Comparison of ENCODE assay signal across 11 cellular contexts in the genomic region with DNA sequence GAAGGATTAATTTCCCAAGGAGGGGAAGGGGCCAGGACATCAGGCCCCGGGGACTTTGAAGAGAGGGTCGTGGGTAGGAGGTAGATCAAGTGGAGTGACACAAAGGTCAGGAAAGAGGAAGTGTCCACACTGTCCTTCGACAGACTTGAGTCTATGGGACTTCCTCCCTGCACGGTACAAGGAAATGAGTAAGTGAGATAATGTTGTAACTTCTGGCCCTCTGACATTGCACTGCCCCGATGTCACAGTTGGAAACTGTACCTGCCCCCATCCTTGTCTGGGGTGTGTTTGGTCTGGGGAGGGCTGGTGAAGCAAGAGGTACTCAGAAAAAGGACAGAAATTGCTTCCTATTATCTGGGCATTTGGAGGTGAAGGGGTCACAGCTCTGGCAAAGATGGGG. TPM values are rescaled to one million over a fixed set of nuclear protein-coding genes. Genes with fewer than 3 reads are reported as not detected.
DNase-seq lines count a peak whose midpoint lies in the region; ATAC-seq and TF ChIP-seq lines count a peak whose summit lies in the region.
"Had no signal": no experiment of that assay in that cellular context is flagged by ENCODE, and none has a peak within 500 bp of the region (broad histone marks: within the 10 kb centered on the region; RNA-seq: fewer than 3 reads in every experiment).

No MANE protein-coding gene starts in this region.

- no peaks in the 10 kb centered on the region for H3K36me3 Mint-ChIP-seq in activated CD8-positive, alpha-beta T cell treated with anti-CD3 and anti-CD28 coated beads, Interleukin-2, amount 10 ng/mL, durations not matched to agents 7 days and 5 days (ENCODE audit: low read depth)
- H3K36me3 Mint-ChIP-seq: activated naive CD8-positive, alpha-beta T cell had no signal

- no peaks in the 10 kb centered on the region for H3K36me3 ChIP-seq in left lung
- H3K36me3 ChIP-seq: tibial artery had no signal

- H3K27me3 ChIP-seq in HL-60 (ENCODE audit: insufficient read depth, poor library complexity, severe bottlenecking), result no peaks in the 10 kb centered on the region
- no peaks in the 10 kb centered on the region for H3K27me3 ChIP-seq in left lung
- H3K27me3 ChIP-seq: tibial artery had no signal

- H3K4me3 ChIP-seq in HL-60 (replicated peaks; ENCODE audit: insufficient read depth, low read length), result no peak overlapping the region
- no peak overlapping the region for H3K4me3 ChIP-seq in left lung
- H3K4me3 ChIP-seq: tibial artery had no signal

- intact Hi-C loops in left lung (cut with DNase I), result no loop called here

- H3K4me3 Mint-ChIP-seq in activated CD8-positive, alpha-beta T cell treated with anti-CD3 and anti-CD28 coated beads, Interleukin-2, amount 10 ng/mL, durations not matched to agents 7 days and 5 days, result no peak overlapping the region
- H3K4me3 Mint-ChIP-seq: activated naive CD8-positive, alpha-beta T cell had no signal

- no peaks in the 10 kb centered on the region for H3K9me3 ChIP-seq in left lung
- H3K9me3 ChIP-seq: tibial artery had no signal

- no peak for TF ChIP-seq CTCF in HL-60 (IDR thresholded peaks at IDR 0.05; ENCODE audit: insufficient read depth, low read length)
- TF ChIP-seq CTCF in left lung (IDR thresholded peaks at IDR 0.05), result no peak

- peaks cover 3% of the 10 kb centered on the region for H3K27me3 Mint-ChIP-seq in activated CD8-positive, alpha-beta T cell treated with anti-CD3 and anti-CD28 coated beads, Interleukin-2, amount 10 ng/mL, durations not matched to agents 7 days and 5 days (ENCODE audit: low read depth)

- peak overlapping the region; percentile 73 for H3K27ac ChIP-seq in HL-60 (replicated peaks)
- peak overlapping the region; percentile 13 to 90 for H3K27ac ChIP-seq in left lung
- H3K27ac ChIP-seq: tibial artery had no signal

- peak; percentile 35 for DNase-seq in A172 (ENCODE audit: low spot score)
- DNase-seq in HL-60 (ENCODE audit: low read depth in 1 of 2, low spot score in 1 of 2), result peak; percentile 98 to 99
- no peak for DNase-seq in activated CD8-positive, alpha-beta T cell treated with anti-CD3 and anti-CD28 coated beads, Interleukin-2, amount 10 ng/mL, durations not matched to agents 7 days and 5 days
- peak in 1 of 2 donors; percentile 68 for DNase-seq in left lung
- no peak for DNase-seq in COLO829 (ENCODE audit: low spot score)
- no peak for DNase-seq in inferior parietal cortex (ENCODE audit: extremely low spot score)
- DNase-seq in NAMALWA (ENCODE audit: low spot score), result no peak
- DNase-seq in SHP77 treated with DMSO at 0.1 percent for 48 hours (lab: John Stamatoyannopoulos, UW), result no peak
- DNase-seq: SHP77 had no signal

- H3K4me1 Mint-ChIP-seq in activated CD8-positive, alpha-beta T cell treated with anti-CD3 and anti-CD28 coated beads, Interleukin-2, amount 10 ng/mL, durations not matched to agents 7 days and 5 days (ENCODE audit: low read depth), result peaks cover 17% of the 10 kb centered on the region

- peaks cover 4 to 65% of the 10 kb centered on the region in 2 donors for H3K4me1 ChIP-seq in left lung

- peak overlapping the region; percentile 68 for H3K27ac Mint-ChIP-seq in activated CD8-positive, alpha-beta T cell treated with anti-CD3 and anti-CD28 coated beads, Interleukin-2, amount 10 ng/mL, durations not matched to agents 7 days and 5 days
- H3K27ac Mint-ChIP-seq: activated naive CD8-positive, alpha-beta T cell had no signal

- no peak for ATAC-seq in activated CD8-positive, alpha-beta T cell treated with anti-CD3 and anti-CD28 coated beads, Interleukin-2, amount 10 ng/mL, durations not matched to agents 7 days and 5 days
- ATAC-seq in left lung, result peak; percentile 86

- POLR2A ChIA-PET in activated CD8-positive, alpha-beta T cell treated with anti-CD3 and anti-CD28 coated beads, Interleukin-2, amount 10 ng/mL, durations not matched to agents 7 days and 5 days (lab: Charles Lee), result no interaction called here

- CTCF ChIA-PET in activated CD8-positive, alpha-beta T cell treated with anti-CD3 and anti-CD28 coated beads, Interleukin-2, amount 10 ng/mL, durations not matched to agents 7 days and 5 days (lab: Charles Lee), result no interaction called here

- no peaks in the 10 kb centered on the region for H3K9me3 Mint-ChIP-seq in activated CD8-positive, alpha-beta T cell treated with anti-CD3 and anti-CD28 coated beads, Interleukin-2, amount 10 ng/mL, durations not matched to agents 7 days and 5 days (ENCODE audit: insufficient read depth)

RNA-seq across cellular contexts. Expression of a gene that starts 22.2 kb away (rescaled TPM):
- not detected in 2 replicates for total RNA-seq in A172 (2014; rRNA removed; shearing (Covaris generic))
- total RNA-seq in activated CD8-positive, alpha-beta T cell treated with anti-CD3 and anti-CD28 coated beads, Interleukin-2, amount 10 ng/mL, durations not matched to agents 7 days and 5 days, result 10 to 100 TPM; 71.0 to 75.4 TPM
- total RNA-seq in left lung, result 100 to 1,000 TPM in 1 of 2 donors, 10 to 100 TPM in 1; 76.3 to 201 TPM

Comparison
In these comparisons a context has a peak if more than half of its experiments do, and no peak if none do; other contexts are left out.
1. DNase-seq: peak in A172 (single experiment) and HL-60 (2 of 2); none in activated CD8-positive, alpha-beta T cell treated with anti-CD3 and anti-CD28 coated beads, Interleukin-2, amount 10 ng/mL, durations not matched to agents 7 days and 5 days (single experiment), COLO829 (single experiment), inferior parietal cortex (single experiment), NAMALWA (single experiment) and SHP77 treated with DMSO at 0.1 percent for 48 hours (single experiment).
2. RNA of a gene that starts 22.2 kb away (total RNA-seq): 76.3 to 201 TPM in left lung and 71.0 to 75.4 TPM in activated CD8-positive, alpha-beta T cell treated with anti-CD3 and anti-CD28 coated beads, Interleukin-2, amount 10 ng/mL, durations not matched to agents 7 days and 5 days; not detected in A172; every median in the first group is over 10 times any median in the second.